Comparison of ENCODE assay signal across 8 cellular contexts in genomic region chr22:20508815-20509271, GRCh38. TPM values are rescaled to one million over a fixed set of nuclear protein-coding genes. Genes with fewer than 3 reads are reported as not detected.
DNase-seq lines count a peak whose midpoint lies in the region; ATAC-seq and TF ChIP-seq lines count a peak whose summit lies in the region.

No MANE protein-coding gene starts in this region.

- no peaks in the 10 kb centered on the region for H3K27me3 Mint-ChIP-seq in chondrocyte (ENCODE audit: low read depth)

- H3K4me2 ChIP-seq in MM.1S (ENCODE audit: low read depth, low read length): peak overlapping the region; percentile 73

- H3K4me3 Mint-ChIP-seq in chondrocyte (ENCODE audit: unreplicated experiment): peak overlapping the region; percentile 98

- ATAC-seq in GM21390 (IDR thresholded peaks at IDR 0.05; ENCODE audit: unreplicated experiment): no peak

- peak overlapping the region; percentile 53; the same call in 1 of the 2 replicates for H3K9ac ChIP-seq in MM.1S (ENCODE audit: low read length)
- H3K9ac ChIP-seq in muscle layer of colon (ENCODE audit: low read length): peak overlapping the region; percentile 88

- H4K20me1 ChIP-seq in MM.1S (ENCODE audit: insufficient read depth, low read length): peaks cover 23% of the 10 kb centered on the region

- H3K27ac ChIP-seq in MM.1S (ENCODE audit: low read length) (peak overlapping the region; percentile 58; the same call in 1 of the 2 replicates), muscle layer of colon (ENCODE audit: low read depth, low read length) (peak overlapping the region; percentile 99)

- peaks cover 13% of the 10 kb centered on the region for H3F3A ChIP-seq in MM.1S (ENCODE audit: insufficient read depth, low read length)

- H3K9me3 ChIP-seq in MM.1S (replicated peaks; ENCODE audit: insufficient read depth, low read length) (no peaks in the 10 kb centered on the region), muscle layer of colon (ENCODE audit: low read length) (no peaks in the 10 kb centered on the region)

- H3K27me3 ChIP-seq in MM.1S (replicated peaks; ENCODE audit: insufficient read depth, low read length): no peaks in the 10 kb centered on the region
- no peaks in the 10 kb centered on the region for H3K27me3 ChIP-seq in muscle layer of colon (ENCODE audit: control insufficient read depth in 1 of 2, insufficient read depth in 2 of 2, low read length in 2 of 2)

- DNase-seq in AG10803 (ENCODE audit: low read depth): no peak
- DNase-seq in MM.1S: no peak
- no peak for DNase-seq in chondrocyte (ENCODE audit: low spot score)
- no peak for DNase-seq in AG08396 (ENCODE audit: low spot score)
- no peak for DNase-seq in NCI-H128 (lab: John Stamatoyannopoulos, UW; ENCODE audit: unreplicated experiment)
- no peak for DNase-seq in GM19240 (ENCODE audit: insufficient read length, low spot score)

- H3K36me3 Mint-ChIP-seq in chondrocyte (ENCODE audit: low read depth): peaks cover 5% of the 10 kb centered on the region

- no peaks in the 10 kb centered on the region for H3K9me3 Mint-ChIP-seq in chondrocyte (ENCODE audit: low read depth)

- H3K79me2 ChIP-seq in MM.1S (ENCODE audit: low read length): peaks cover 64% of the 10 kb centered on the region

- H3K4me1 Mint-ChIP-seq in chondrocyte (ENCODE audit: low read depth): peaks cover 61% of the 10 kb centered on the region

- peak overlapping the region; percentile 96 for H3K4me3 ChIP-seq in AG10803 (ENCODE audit: low read length)
- H3K4me3 ChIP-seq in MM.1S (ENCODE audit: low read length): peak overlapping the region; percentile 95
- H3K4me3 ChIP-seq in muscle layer of colon (ENCODE audit: low read depth in 1 of 2, low read length in 2 of 2): peak overlapping the region; percentile 53 to 73

- peaks cover 17% of the 10 kb centered on the region for H3K4me1 ChIP-seq in MM.1S (ENCODE audit: low read length)
- peaks cover 35% of the 10 kb centered on the region for H3K4me1 ChIP-seq in muscle layer of colon (ENCODE audit: insufficient read depth, low read length)

- H2AFZ ChIP-seq in MM.1S (ENCODE audit: low read length): no peak overlapping the region

- TF ChIP-seq CTCF in AG10803 (conservative IDR thresholded peaks at IDR 0.05; ENCODE audit: low read length) (no peak), MM.1S (IDR thresholded peaks at IDR 0.05; ENCODE audit: low read length) (no peak), chondrocyte (IDR thresholded peaks at IDR 0.05) (no peak)

- H3K27ac Mint-ChIP-seq in chondrocyte (ENCODE audit: unreplicated experiment): peak overlapping the region; percentile 99

- no peaks in the 10 kb centered on the region for H3K9me2 ChIP-seq in MM.1S (replicated peaks; ENCODE audit: insufficient read depth, low read length)

- H3K36me3 ChIP-seq in MM.1S (replicated peaks; ENCODE audit: insufficient read depth, low read length): no peaks in the 10 kb centered on the region
- H3K36me3 ChIP-seq in muscle layer of colon (ENCODE audit: insufficient read depth, low read length): no peaks in the 10 kb centered on the region

RNA-seq across cellular contexts. Expression of gene MED15, which starts 1.4 kb away (rescaled TPM):
- 105 to 111 TPM (median 110 TPM) in 3 replicates for total RNA-seq in chondrocyte

RNA-seq across cellular contexts. Expression of gene KLHL22, which starts 13.2 kb away (rescaled TPM):
- total RNA-seq in chondrocyte: 37.3 to 49.3 TPM (median 37.7 TPM) in 3 replicates
